Comparison of ENCODE assay signal across 34 cellular contexts in genomic region chr10:48923763-48924162, GRCh38. TPM values are rescaled to one million over a fixed set of nuclear protein-coding genes. Genes with fewer than 3 reads are reported as not detected.
"Had no signal": no experiment of that assay in that cellular context is flagged by ENCODE, and none has a peak within 500 bp of the region (broad histone marks: within the 10 kb centered on the region; RNA-seq: fewer than 3 reads in every experiment).

No MANE protein-coding gene starts in this region.

- H3K27ac Mint-ChIP-seq: naive thymus-derived CD4-positive, alpha-beta T cell; nephron; neural progenitor cell had no signal

- H3K27me3 ChIP-seq: esophagus muscularis mucosa, gastroesophageal sphincter, heart left ventricle, left lung, neural progenitor cell, right atrium auricular region, tibial nerve, upper lobe of right lung, vagina had no signal

- DNase-seq: cortex of kidney; dorsolateral prefrontal cortex; effector CD8-positive, alpha-beta T cell; foreskin keratinocyte; left cardiac atrium; left lung; mesenchymal stem cell; midbrain; naive thymus-derived CD4-positive, alpha-beta T cell; stimulated activated CD4-positive, alpha-beta T cell treated with anti-CD3 and anti-CD28 coated beads, Interleukin-12 subunit alpha, Interleukin-12 subunit beta, amount 100 ng/mL, for 4 hours; stimulated activated CD4-positive, alpha-beta T cell treated with anti-CD3 and anti-CD28 coated beads, Interleukin-1b, Interleukin-23, amount 100 ng/mL, for 48 hours; stimulated activated CD4-positive, alpha-beta T cell treated with anti-CD3 and anti-CD28 coated beads, Interleukin-4, amount 100 ng/mL, for 1 hour; stimulated activated CD8-positive, alpha-beta memory T cell treated with anti-CD3 and anti-CD28 coated beads, Interleukin-4, amount 100 ng/mL, for 48 hours; stimulated activated naive CD4-positive, alpha-beta T cell treated with Interleukin-2 at 50 U/mL for 16 hours; upper lobe of right lung had no signal

- H3K9me3 ChIP-seq: esophagus muscularis mucosa, gastroesophageal sphincter, left lung, prostate gland, right atrium auricular region, thoracic aorta, tibial nerve, upper lobe of right lung, vagina had no signal

- H3K79me2 ChIP-seq: hepatocyte had no signal

- H3K4me1 ChIP-seq: esophagus muscularis mucosa, foreskin keratinocyte, gastroesophageal sphincter, left lung, neural progenitor cell, prostate gland, right atrium auricular region, tibial nerve, upper lobe of right lung, vagina had no signal

- FAIRE-seq: endothelial cell of umbilical vein had no signal

- H3K4me3 Mint-ChIP-seq: naive thymus-derived CD4-positive, alpha-beta T cell; nephron; neural progenitor cell had no signal

- H3K36me3 Mint-ChIP-seq: neural progenitor cell had no signal

- H3K9me3 Mint-ChIP-seq: naive thymus-derived CD4-positive, alpha-beta T cell; nephron; neural progenitor cell had no signal

- H3K4me1 Mint-ChIP-seq: naive thymus-derived CD4-positive, alpha-beta T cell had no signal

- H3K4me2 ChIP-seq: hepatocyte, neural progenitor cell, smooth muscle cell had no signal

- H2AFZ ChIP-seq: hepatocyte, neural progenitor cell had no signal

- H3K9ac ChIP-seq: neural progenitor cell had no signal

- H3K27ac ChIP-seq: dorsolateral prefrontal cortex, esophagus muscularis mucosa, foreskin keratinocyte, gastroesophageal sphincter, heart left ventricle, hepatocyte, left lung, neural progenitor cell, prostate gland, right atrium auricular region, thoracic aorta, tibial nerve, upper lobe of right lung, vagina had no signal

RNA-seq across cellular contexts. Expression of gene LRRC18, which starts 15.9 kb away (rescaled TPM):
- total RNA-seq: dorsolateral prefrontal cortex; endothelial cell of umbilical vein; epithelial cell of proximal tubule; esophagus muscularis mucosa; foreskin keratinocyte; gastroesophageal sphincter; heart left ventricle; hepatocyte; kidney epithelial cell; left cardiac atrium; lower leg skin; lung microvascular endothelial cell; naive thymus-derived CD4-positive, alpha-beta T cell; osteoblast; right atrium auricular region; sciatic nerve; smooth muscle cell; thoracic aorta; tibial nerve; vagina had no signal
